8 cellular contexts compared by ENCODE assay signal in the genomic region with DNA sequence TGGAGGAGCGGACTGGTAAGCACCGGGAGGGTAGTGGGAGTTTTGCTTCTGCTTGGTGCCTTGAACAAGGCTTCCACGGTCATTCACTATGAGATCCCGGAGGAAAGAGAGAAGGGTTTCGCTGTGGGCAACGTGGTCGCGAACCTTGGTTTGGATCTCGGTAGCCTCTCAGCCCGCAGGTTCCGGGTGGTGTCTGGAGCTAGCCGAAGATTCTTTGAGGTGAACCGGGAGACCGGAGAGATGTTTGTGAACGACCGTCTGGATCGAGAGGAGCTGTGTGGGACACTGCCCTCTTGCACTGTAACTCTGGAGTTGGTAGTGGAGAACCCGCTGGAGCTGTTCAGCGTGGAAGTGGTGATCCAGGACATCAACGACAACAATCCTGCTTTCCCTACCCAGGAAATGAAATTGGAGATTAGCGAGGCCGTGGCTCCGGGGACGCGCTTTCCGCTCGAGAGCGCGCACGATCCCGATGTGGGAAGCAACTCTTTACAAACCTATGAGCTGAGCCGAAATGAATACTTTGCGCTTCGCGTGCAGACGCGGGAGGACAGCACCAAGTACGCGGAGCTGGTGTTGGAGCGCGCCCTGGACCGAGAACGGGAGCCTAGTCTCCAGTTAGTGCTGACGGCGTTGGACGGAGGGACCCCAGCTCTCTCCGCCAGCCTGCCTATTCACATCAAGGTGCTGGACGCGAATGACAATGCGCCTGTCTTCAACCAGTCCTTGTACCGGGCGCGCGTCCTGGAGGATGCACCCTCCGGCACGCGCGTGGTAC. TPM values are rescaled to one million over a fixed set of nuclear protein-coding genes. Genes with fewer than 3 reads are reported as not detected.
DNase-seq lines count a peak whose midpoint lies in the region; ATAC-seq and TF ChIP-seq lines count a peak whose summit lies in the region.

No MANE protein-coding gene starts in this region.

- H3K36me3 ChIP-seq in mesodermal cell (ENCODE audit: control insufficient read depth, insufficient read depth, low read length) (peaks cover 48% of the 10 kb centered on the region), upper lobe of left lung (peaks cover 0 to 5% (median 0%) of the 10 kb centered on the region in 4 donors)

- TF ChIP-seq CTCF in RWPE1 (conservative IDR thresholded peaks at IDR 0.05; ENCODE audit: low read depth) (no peak), upper lobe of left lung (IDR thresholded peaks at IDR 0.05) (no peak)

- WGBS in mesodermal cell (ENCODE audit: insufficient coverage in 2 of 2), 2 experiments: 55 to 57% methylated on average over 46 to 54 of the region's 58 CpGs
- whole genome bisulfite sequencing in upper lobe of left lung, 2 donors: 1 to 2% methylated on average over 24 to 36 of the region's 58 CpGs

- H3K27me3 Mint-ChIP-seq in effector memory CD8-positive, alpha-beta T cell: peaks cover 78 to 82% of the 10 kb centered on the region in 2 donors

- H3K36me3 Mint-ChIP-seq in effector memory CD8-positive, alpha-beta T cell (ENCODE audit: insufficient read depth): peaks cover 2% of the 10 kb centered on the region

- TF ChIP-seq EP300 in upper lobe of left lung (IDR thresholded peaks at IDR 0.05): no peak

- peak in 1 of 4 donors; percentile 5 for TF ChIP-seq POLR2A in upper lobe of left lung (IDR thresholded peaks at IDR 0.05)

- H3K9me3 Mint-ChIP-seq in effector memory CD8-positive, alpha-beta T cell: no peaks in the 10 kb centered on the region

- peak overlapping the region; percentile 78 to 85 for H3K4me3 Mint-ChIP-seq in effector memory CD8-positive, alpha-beta T cell

- H3K27ac Mint-ChIP-seq in effector memory CD8-positive, alpha-beta T cell: no peak overlapping the region

- ATAC-seq in GM19023 (IDR thresholded peaks at IDR 0.05; ENCODE audit: unreplicated experiment) (peak; percentile 28), HG03342 (IDR thresholded peaks at IDR 0.05; ENCODE audit: unreplicated experiment) (peak; percentile 25), upper lobe of left lung (ENCODE audit: low FRiP score in 2 of 2) (peak; percentile 67 to 68)
- no peak for ATAC-seq in effector memory CD8-positive, alpha-beta T cell (replicated peaks)

- H3K27ac ChIP-seq in RWPE1 (peak overlapping the region; percentile 90), mesodermal cell (ENCODE audit: low read depth, low read length, severe bottlenecking) (peak overlapping the region; percentile 66), upper lobe of left lung (peak overlapping the region; percentile 82 to 88 (median 84))

- H3K4me3 ChIP-seq in mesodermal cell (ENCODE audit: extremely low read depth, insufficient read depth, low read length, poor library complexity, severe bottlenecking) (peak overlapping the region; percentile 56), upper lobe of left lung (peak overlapping the region; percentile 49 to 70 (median 58))

- H3K27me3 ChIP-seq in upper lobe of left lung: no peaks in the 10 kb centered on the region

- DNase-seq in CD1c-positive myeloid dendritic cell (ENCODE audit: extremely low spot score) (peak; percentile 6), RWPE1 (ENCODE audit: low spot score) (peak; percentile 80), upper lobe of left lung (peak; percentile 49 to 90), NCI-H2196 treated with DMSO at 0.1 percent for 48 hours (lab: John Stamatoyannopoulos, UW; ENCODE audit: unreplicated experiment) (no peak)
- no peak for DNase-seq in effector memory CD8-positive, alpha-beta T cell

- peaks cover 16% of the 10 kb centered on the region for H3K4me1 ChIP-seq in mesodermal cell (ENCODE audit: control insufficient read depth, insufficient read depth, low read length, poor library complexity, severe bottlenecking)
- peaks cover 21 to 49% (median 34%) of the 10 kb centered on the region in 4 donors for H3K4me1 ChIP-seq in upper lobe of left lung

- POLR2A ChIA-PET in RWPE1 (lab: Yijun Ruan, JAX; ENCODE audit: low non-redundant PET): interaction anchor here (0.9 to 1.7 kb wide), 2 partner anchors 38 to 81 kb away, joined by 4 to 9 read pairs; no protein-coding TSS in a partner anchor

- H3K4me1 Mint-ChIP-seq in effector memory CD8-positive, alpha-beta T cell (ENCODE audit: low read depth in 2 of 2): peaks cover 18 to 24% of the 10 kb centered on the region in 2 donors

- H3K9me3 ChIP-seq in mesodermal cell (ENCODE audit: control insufficient read depth, low read length) (peaks cover 11% of the 10 kb centered on the region), upper lobe of left lung (no peaks in the 10 kb centered on the region)

- CTCF ChIA-PET in RWPE1 (lab: Yijun Ruan, JAX): interaction anchor here (0.5 to 1.9 kb wide), 15 partner anchors 18 to 277 kb away, joined by 3 to 17 read pairs (median 4); a partner anchor contains a TSS

RNA-seq across cellular contexts. Expression of a gene that starts 0.6 kb away (rescaled TPM):
- 115 TPM for polyA plus RNA-seq in mesodermal cell (2013, experiment 1 of 2)
- 92.6 TPM for polyA plus RNA-seq in mesodermal cell (2013, experiment 2 of 2)
- total RNA-seq in upper lobe of left lung: 100 to 1,000 TPM in 1 of 6 donors, 10 to 100 TPM in 5; 26.4 to 116 (median 50.1) TPM

RNA-seq across cellular contexts. Expression of a gene that starts 8.5 kb away (rescaled TPM):
- 23.1 TPM for polyA plus RNA-seq in mesodermal cell (2013, experiment 1 of 2)
- 20.8 TPM for polyA plus RNA-seq in mesodermal cell (2013, experiment 2 of 2)
- total RNA-seq in upper lobe of left lung: 10 to 100 TPM in 1 of 6 donors, 1 to 10 TPM in 4, under 1 TPM in 1; 0.69 to 24.7 (median 1.8) TPM

RNA-seq across cellular contexts. Expression of a gene that starts 12.6 kb away (rescaled TPM):
- 5.4 TPM for polyA plus RNA-seq in mesodermal cell (2013, experiment 1 of 2)
- polyA plus RNA-seq in mesodermal cell (2013, experiment 2 of 2): 5.2 TPM
- total RNA-seq in upper lobe of left lung: 10 to 100 TPM in 1 of 6 donors, 1 to 10 TPM in 3, under 1 TPM in 2; 0.61 to 11.5 (median 1.4) TPM

RNA-seq across cellular contexts. Expression of a gene that starts 46.0 kb away (rescaled TPM):
- 0.81 TPM for polyA plus RNA-seq in mesodermal cell (2013, experiment 1 of 2)
- polyA plus RNA-seq in mesodermal cell (2013, experiment 2 of 2): 0.20 TPM
- 10 to 100 TPM in 1 of 6 donors, 1 to 10 TPM in 5; 4.3 to 19.9 (median 5.7) TPM for total RNA-seq in upper lobe of left lung

RNA-seq across cellular contexts. Expression of a gene that starts 55.5 kb away (rescaled TPM):
- 1.5 TPM for polyA plus RNA-seq in mesodermal cell (2013, experiment 1 of 2)
- 1.5 TPM for polyA plus RNA-seq in mesodermal cell (2013, experiment 2 of 2)
- total RNA-seq in upper lobe of left lung: 10 to 100 TPM in 1 of 6 donors, 1 to 10 TPM in 5; 2.0 to 16.8 (median 2.3) TPM

Comparison
In these comparisons a context has a peak if more than half of its experiments do, and no peak if none do; other contexts are left out.
1. DNase-seq: peak in CD1c-positive myeloid dendritic cell (single experiment), RWPE1 (single experiment) and upper lobe of left lung (2 of 2); none in effector memory CD8-positive, alpha-beta T cell (0 of 3) and NCI-H2196 treated with DMSO at 0.1 percent for 48 hours (single experiment).
2. Peak in every context shown above with its lines, with median percentiles within 50 percentile points of each other: H3K27ac ChIP-seq.